9 cellular contexts compared by ENCODE assay signal in genomic region chr3:112770026-112770626, GRCh38.
A peak's percentile ranks its signal among the peaks of the same experiment; 100 is the strongest.
DNase-seq lines count a peak whose midpoint lies in the region; TF ChIP-seq lines count a peak whose summit lies in the region.
"Had no signal": no experiment of that assay in that cellular context is flagged by ENCODE, and none has a peak within 500 bp of the region (broad histone marks: within the 10 kb centered on the region; RNA-seq: fewer than 3 reads in every experiment).

No MANE protein-coding gene starts in this region.

- H3K79me1 ChIP-seq in neuronal stem cell (ENCODE audit: low read depth, low read length): no peaks in the 10 kb centered on the region

- H3K23ac ChIP-seq in neuronal stem cell (ENCODE audit: low read depth, low read length, poor library complexity): no peak overlapping the region

- H3K9me3 ChIP-seq in SJCRH30 (replicated peaks) (no peaks in the 10 kb centered on the region; the same call in 1 of the 2 replicates), esophagus squamous epithelium (no peaks in the 10 kb centered on the region), neuronal stem cell (replicated peaks in 1 of 2; ENCODE audit: control insufficient read depth in 2 of 2, insufficient read depth in 1 of 2, low read depth in 1 of 2, low read length in 2 of 2) (no peaks in the 10 kb centered on the region)

- H3K14ac ChIP-seq in neuronal stem cell (ENCODE audit: low read length): no peak overlapping the region

- H3K27me3 ChIP-seq in SJCRH30 (no peaks in the 10 kb centered on the region), esophagus squamous epithelium (no peaks in the 10 kb centered on the region), neuronal stem cell (ENCODE audit: control insufficient read depth in 3 of 3, insufficient read depth in 3 of 3, low read depth in 1 of 3, low read length in 3 of 3) (no peaks in the 10 kb centered on the region)

- H4K91ac ChIP-seq in neuronal stem cell (ENCODE audit: low read depth, low read length, poor library complexity): no peak overlapping the region

- no peak overlapping the region for H2BK5ac ChIP-seq in neuronal stem cell (ENCODE audit: low read length)

- no peak for TF ChIP-seq POLR2A in esophagus squamous epithelium (IDR thresholded peaks at IDR 0.05)

- 41 to 67% methylated on average over 2 to 3 of the region's 3 CpGs for WGBS in esophagus squamous epithelium, 2 donors
- WGBS in neuronal stem cell (ENCODE audit: extremely low coverage in 2 of 2, insufficient read length in 2 of 2, insufficient replicate concordance in 1 of 2), 2 donors: no CpG with 5 or more reads among the region's 3 CpGs

- no peak overlapping the region for H4K8ac ChIP-seq in neuronal stem cell (ENCODE audit: low read depth, low read length)

- H2AFZ ChIP-seq in neuronal stem cell (ENCODE audit: low read length): no peak overlapping the region

- H3K4ac ChIP-seq in neuronal stem cell (ENCODE audit: low read length): no peak overlapping the region

- TF ChIP-seq CTCF in esophagus squamous epithelium (IDR thresholded peaks at IDR 0.05): no peak

- no peak overlapping the region for H3K18ac ChIP-seq in neuronal stem cell (ENCODE audit: low read length)

- intact Hi-C loops in esophagus squamous epithelium (cut with DNase I): no loop called here

- H2BK12ac ChIP-seq in neuronal stem cell (ENCODE audit: low read length): no peak overlapping the region

- H2AK5ac ChIP-seq in neuronal stem cell (ENCODE audit: low read depth, low read length): no peak overlapping the region

- DNase-seq in NCI-H82 (lab: John Stamatoyannopoulos, UW): peak; percentile 12
- no peak for DNase-seq in NCI-H82 treated with DMSO at 0.1 percent for 48 hours (lab: John Stamatoyannopoulos, UW; ENCODE audit: unreplicated experiment)
- peak; percentile 51 to 59 for DNase-seq in SJCRH30
- DNase-seq in esophagus squamous epithelium (lab: John Stamatoyannopoulos, UW): no peak
- peak; percentile 46 for DNase-seq in stimulated activated CD4-positive, alpha-beta T cell treated with anti-CD3 and anti-CD28 coated beads, Interleukin-4, amount 100 ng/mL, for 1 hour
- DNase-seq in NCI-H524 (lab: John Stamatoyannopoulos, UW): no peak
- no peak for DNase-seq in NOMO-1 treated with dmso at 0.1 percent for 144 hours (lab: John Stamatoyannopoulos, UW; ENCODE audit: unreplicated experiment)
- DNase-seq in neuronal stem cell (ENCODE audit: low spot score): no peak
- DNase-seq: NCI-H1417 had no signal

- no peak overlapping the region for H3K4me3 ChIP-seq in SJCRH30
- no peak overlapping the region for H3K4me3 ChIP-seq in esophagus squamous epithelium
- H3K4me3 ChIP-seq in neuronal stem cell (ENCODE audit: low read length in 2 of 2): no peak overlapping the region

- H2BK120ac ChIP-seq in neuronal stem cell (ENCODE audit: low read depth, low read length): no peak overlapping the region

- H3K36me3 ChIP-seq in SJCRH30 (no peaks in the 10 kb centered on the region), esophagus squamous epithelium (no peaks in the 10 kb centered on the region), neuronal stem cell (replicated peaks in 1 of 2; ENCODE audit: control insufficient read depth in 2 of 2, insufficient read depth in 2 of 2, low read length in 2 of 2) (no peaks in the 10 kb centered on the region)

- H3K4me1 ChIP-seq in SJCRH30 (peaks cover 7% of the 10 kb centered on the region), esophagus squamous epithelium (peaks cover 8 to 62% (median 19%) of the 10 kb centered on the region in 3 donors), neuronal stem cell (ENCODE audit: control insufficient read depth in 2 of 2, insufficient read depth in 1 of 2, low read depth in 1 of 2, low read length in 2 of 2) (no peaks in the 10 kb centered on the region)

- no peak overlapping the region for H3K9ac ChIP-seq in neuronal stem cell (ENCODE audit: low read depth, low read length, poor library complexity)

- H3K4me2 ChIP-seq in neuronal stem cell (ENCODE audit: insufficient read depth, low read length, poor library complexity, severe bottlenecking): no peak overlapping the region

- no peak overlapping the region for H3K27ac ChIP-seq in SJCRH30
- peak overlapping the region; percentile 47 to 75 (median 58) for H3K27ac ChIP-seq in esophagus squamous epithelium
- H3K27ac ChIP-seq in neuronal stem cell (replicated peaks; ENCODE audit: low read length): no peak overlapping the region

- H2BK15ac ChIP-seq in neuronal stem cell (ENCODE audit: low read length): no peak overlapping the region

Comparison
In these comparisons a context has a peak if more than half of its experiments do, and no peak if none do; other contexts are left out.
1. DNase-seq: peak in NCI-H82 (single experiment), SJCRH30 (2 of 2) and stimulated activated CD4-positive, alpha-beta T cell treated with anti-CD3 and anti-CD28 coated beads, Interleukin-4, amount 100 ng/mL, for 1 hour (single experiment); none in NCI-H82 treated with DMSO at 0.1 percent for 48 hours (single experiment), esophagus squamous epithelium (single experiment), NCI-H524 (0 of 2), NOMO-1 treated with dmso at 0.1 percent for 144 hours (single experiment) and neuronal stem cell (single experiment).
2. H3K27ac ChIP-seq: peak in esophagus squamous epithelium (4 of 4); none in SJCRH30 (single experiment) and neuronal stem cell (single experiment).